In genomic region chr11:70419307-70420007, GRCh38 we compare ENCODE assay signal across 15 cellular contexts. TPM values are rescaled to one million over a fixed set of nuclear protein-coding genes. Genes with fewer than 3 reads are reported as not detected.
DNase-seq lines count a peak whose midpoint lies in the region; ATAC-seq, FAIRE-seq and TF ChIP-seq lines count a peak whose summit lies in the region.
"Had no signal": no experiment of that assay in that cellular context is flagged by ENCODE, and none has a peak within 500 bp of the region (broad histone marks: within the 10 kb centered on the region; RNA-seq: fewer than 3 reads in every experiment).

No MANE protein-coding gene starts in this region.

- SMC1A ChIA-PET in GM12878 (lab: Charles Lee; ENCODE audit: uncharacterized antibody, unreplicated experiment) = no interaction called here

- TF ChIP-seq RAD21 in GM12878 (IDR thresholded peaks at IDR 0.05; ENCODE audit: insufficient read depth, low read depth, low read length) = no peak

- no peak for FAIRE-seq in GM12878 (lab: Jason Lieb, UNC)
- no peak for FAIRE-seq in endothelial cell of umbilical vein (lab: Jason Lieb, UNC)

- peaks cover 1% of the 10 kb centered on the region for H3K79me2 ChIP-seq in ACC112 (ENCODE audit: control insufficient read depth, insufficient read depth, low read length, unreplicated experiment)
- no peaks in the 10 kb centered on the region for H3K79me2 ChIP-seq in GM12878 (ENCODE audit: control insufficient read depth, insufficient read depth, low read length)
- H3K79me2 ChIP-seq in endothelial cell of umbilical vein (ENCODE audit: control insufficient read depth, insufficient read depth, low read length) = peaks cover 11% of the 10 kb centered on the region

- no peak overlapping the region for H3K4me3 ChIP-seq in ACC112 (ENCODE audit: low read depth, low read length)
- no peak overlapping the region for H3K4me3 ChIP-seq in GM12878
- no peak overlapping the region for H3K4me3 ChIP-seq in endothelial cell of umbilical vein (replicated peaks in 1 of 3; ENCODE audit: insufficient read depth in 1 of 3, low read depth in 1 of 3, low read length in 3 of 3)

- no peaks in the 10 kb centered on the region for H3K27me3 Mint-ChIP-seq in Calu3 (ENCODE audit: unreplicated experiment)
- H3K27me3 Mint-ChIP-seq: CD4-positive, alpha-beta T cell had no signal

- no peaks in the 10 kb centered on the region for H4K20me1 ChIP-seq in GM12878 (ENCODE audit: control insufficient read depth, insufficient read depth)
- peaks cover 3% of the 10 kb centered on the region for H4K20me1 ChIP-seq in endothelial cell of umbilical vein (replicated peaks; ENCODE audit: control insufficient read depth, extremely low read depth, insufficient read depth, low read length)

- H3K9ac ChIP-seq in GM12878 (ENCODE audit: control insufficient read depth, insufficient read depth, low read length) (no peak overlapping the region), endothelial cell of umbilical vein (replicated peaks; ENCODE audit: extremely low read depth, insufficient read depth, low read length) (no peak overlapping the region)

- dilution Hi-C loops in endothelial cell of umbilical vein (cut with MboI; ENCODE audit: extremely low pct_ligation_motif_present, low sequenced_read_pairs) = no loop called here

- H3K36me3 Mint-ChIP-seq in Calu3 (ENCODE audit: insufficient read depth, unreplicated experiment) = peaks cover 86% of the 10 kb centered on the region
- H3K36me3 Mint-ChIP-seq: IgD-negative memory B cell had no signal

- TF ChIP-seq POLR2A in GM12878 (IDR thresholded peaks at IDR 0.05; ENCODE audit: low read depth, low read length) (no peak), endothelial cell of umbilical vein (IDR thresholded peaks at IDR 0.05; ENCODE audit: low read depth, low read length) (no peak)

- H3K4me2 ChIP-seq in GM12878 (ENCODE audit: control insufficient read depth, insufficient read depth) = no peak overlapping the region
- no peak overlapping the region for H3K4me2 ChIP-seq in endothelial cell of umbilical vein (ENCODE audit: insufficient read depth, low read length)

- TF ChIP-seq CTCF in Calu3 (IDR thresholded peaks at IDR 0.05; ENCODE audit: unreplicated experiment) (no peak), GM12878 (IDR thresholded peaks at IDR 0.05 in 2 of 3, conservative IDR thresholded peaks at IDR 0.05 in 1 of 3; ENCODE audit: control insufficient read depth in 2 of 3, extremely low read depth in 1 of 3, insufficient read depth in 1 of 3, low read depth in 3 of 3, low read length in 3 of 3) (no peak), endothelial cell of umbilical vein (IDR thresholded peaks at IDR 0.05; ENCODE audit: extremely low read depth in 1 of 2, insufficient read depth in 1 of 2, low read depth in 1 of 2, low read length in 2 of 2) (no peak)

- RAD21 ChIA-PET in GM12878 (lab: Charles Lee; ENCODE audit: unreplicated experiment) = no interaction called here

- POLR2A ChIA-PET in GM12878 (lab: Charles Lee) = no interaction called here
- POLR2A ChIA-PET in endothelial cell of umbilical vein (lab: Charles Lee) = interaction anchor here (0.7 kb wide), 1 partner anchor 1033 kb away, joined by 5 read pairs; no protein-coding TSS in a partner anchor

- ATAC-seq in GM12878 = no peak
- ATAC-seq in HG02798 (IDR thresholded peaks at IDR 0.05; ENCODE audit: poor library complexity, unreplicated experiment) = no peak
- ATAC-seq in GM18870 (IDR thresholded peaks at IDR 0.05; ENCODE audit: unreplicated experiment) = no peak
- ATAC-seq: HCT116 had no signal

- CTCF ChIA-PET in Calu3 (lab: Charles Lee) (interaction anchor here (1.2 kb wide), 1 partner anchor 9 kb away, joined by 3 read pairs; no protein-coding TSS in a partner anchor), GM12878 (lab: Yijun Ruan, JAX) (no interaction called here), endothelial cell of umbilical vein (lab: Charles Lee) (no interaction called here)

- H3K4me1 Mint-ChIP-seq in Calu3 (ENCODE audit: low read depth, unreplicated experiment) = no peaks in the 10 kb centered on the region
- H3K4me1 Mint-ChIP-seq: B cell had no signal

- no peak overlapping the region for H2AFZ ChIP-seq in ACC112 (ENCODE audit: low read length, unreplicated experiment)
- H2AFZ ChIP-seq in GM12878 (ENCODE audit: control insufficient read depth, low read depth, low read length) = no peak overlapping the region
- H2AFZ ChIP-seq in endothelial cell of umbilical vein (ENCODE audit: low read depth, low read length) = no peak overlapping the region

- H3K9me1 ChIP-seq in endothelial cell of umbilical vein (replicated peaks; ENCODE audit: control insufficient read depth, extremely low read depth, insufficient read depth, low read length) = no peaks in the 10 kb centered on the region

- H3K36me3 ChIP-seq in ACC112 (ENCODE audit: insufficient read depth, low read length) (peaks cover 41% of the 10 kb centered on the region; the same call in 1 of the 2 replicates), GM12878 (ENCODE audit: control insufficient read depth in 2 of 2, insufficient read depth in 2 of 2, low read length in 1 of 2) (no peaks in the 10 kb centered on the region; a peak in 1 of 4 replicates), endothelial cell of umbilical vein (ENCODE audit: control insufficient read depth in 2 of 2, extremely low read depth in 1 of 2, insufficient read depth in 2 of 2, low read length in 2 of 2) (peaks cover 49 to 67% of the 10 kb centered on the region in 2 experiments)

- no peaks in the 10 kb centered on the region for H3K9me3 Mint-ChIP-seq in Calu3 (ENCODE audit: low read depth, unreplicated experiment)
- H3K9me3 Mint-ChIP-seq: CD4-positive, alpha-beta T cell; IgD-negative memory B cell had no signal

- no peak overlapping the region for H3K27ac Mint-ChIP-seq in Calu3 (ENCODE audit: unreplicated experiment)
- H3K27ac Mint-ChIP-seq: B cell; CD4-positive, alpha-beta T cell; IgD-negative memory B cell had no signal

- TSS peak; percentile 31 for BruUV-seq in Calu3 (replicated peaks; lab: Mats Ljungman, UMichigan)
- BruUV-seq in GM12878 (replicated peaks; lab: Mats Ljungman, UMichigan) = TSS peak; percentile 57
- BruUV-seq in endothelial cell of umbilical vein (replicated peaks; lab: Mats Ljungman, UMichigan) = TSS peak; percentile 62

- TF ChIP-seq EP300 in GM12878 (IDR thresholded peaks at IDR 0.05; ENCODE audit: borderline replicate concordance in 1 of 2, control insufficient read depth in 1 of 2, low read depth in 2 of 2, low read length in 2 of 2) = no peak

- peaks cover 16% of the 10 kb centered on the region for H3K4me1 ChIP-seq in ACC112 (ENCODE audit: control insufficient read depth, insufficient read depth, low read length, unreplicated experiment)
- peaks cover 9% of the 10 kb centered on the region for H3K4me1 ChIP-seq in GM12878 (ENCODE audit: control insufficient read depth, insufficient read depth, low read length)
- H3K4me1 ChIP-seq in endothelial cell of umbilical vein (ENCODE audit: control insufficient read depth, extremely low read depth, insufficient read depth, low read length) = peaks cover 10% of the 10 kb centered on the region

- intact Hi-C loops in Calu3 (cut with micrococcal nuclease; ENCODE audit: unreplicated experiment) = no loop called here
- intact Hi-C loops in GM12878 (cut with micrococcal nuclease; ENCODE audit: unreplicated experiment) = no loop called here
- intact Hi-C loops in endothelial cell of umbilical vein (cut with micrococcal nuclease) = no loop called here

- WGBS in GM12878 (ENCODE audit: insufficient coverage, insufficient replicate concordance, low lambda C conversion rate, missing lambda C conversion rate) = 68% methylated on average over 17 of the region's 17 CpGs

- H3K27me3 ChIP-seq in ACC112 (ENCODE audit: insufficient read depth, low read length) (no peaks in the 10 kb centered on the region), GM12878 (replicated peaks in 1 of 2; ENCODE audit: control insufficient read depth in 2 of 2, insufficient read depth in 2 of 2, low read length in 1 of 2) (no peaks in the 10 kb centered on the region), endothelial cell of umbilical vein (ENCODE audit: control insufficient read depth in 2 of 2, insufficient read depth in 2 of 2, low read length in 2 of 2) (no peaks in the 10 kb centered on the region)

- no peak for DNase-seq in Calu3
- DNase-seq in GM12878 (ENCODE audit: low read depth, low spot score) = no peak
- DNase-seq in endothelial cell of umbilical vein (ENCODE audit: low read depth, low spot score) = no peak
- DNase-seq in T-helper 9 cell = no peak
- DNase-seq in NCI-H446 treated with DMSO at 0.1 percent for 48 hours (lab: John Stamatoyannopoulos, UW) = no peak
- DNase-seq: C1 segment of cervical spinal cord; CD4-positive, alpha-beta T cell; COR-L47; DMS53 had no signal

- no peak overlapping the region for H3K4me3 Mint-ChIP-seq in Calu3 (ENCODE audit: low read depth, unreplicated experiment)
- H3K4me3 Mint-ChIP-seq: B cell; CD4-positive, alpha-beta T cell had no signal

- H3K27ac ChIP-seq in ACC112 (ENCODE audit: low read depth, low read length) (peak overlapping the region; percentile 69), GM12878 (ENCODE audit: control insufficient read depth, insufficient read depth) (no peak overlapping the region), endothelial cell of umbilical vein (ENCODE audit: insufficient read depth, low read depth, low read length) (peak overlapping the region; percentile 70)

- H3K9me3 ChIP-seq in GM12878 (replicated peaks; ENCODE audit: control insufficient read depth, insufficient read depth, low read length) = no peaks in the 10 kb centered on the region; the same call in 2 of the 3 replicates
- no peaks in the 10 kb centered on the region for H3K9me3 ChIP-seq in endothelial cell of umbilical vein (replicated peaks; ENCODE audit: control insufficient read depth, insufficient read depth, low read length)

- in situ Hi-C loops in GM12878 (cut with MboI) = no loop called here

RNA-seq across cellular contexts. Expression of gene CTTN, which starts 21.1 kb away (rescaled TPM):
- total RNA-seq in Calu3 (2022) (448 and 498 TPM in 2 replicates), GM12878 (2014; rRNA removed) (10.8 and 11.0 TPM in 2 replicates), GM12878 (2014; rRNA removed; fragmentation: Illumina TruSeq; extraction: Trizol) (9.3 and 10.0 TPM in 2 replicates), GM12878 (2021) (12.5 and 14.3 TPM in 2 replicates), endothelial cell of umbilical vein (307 and 330 TPM in 2 replicates)
- 360 and 399 TPM in 2 replicates for total RNA-seq in GM12878 (2013; cell fraction: nucleolus; rRNA removed)
- 11.8 TPM for polyA plus RNA-seq in GM12878 (2011; ENCODE audit: low read depth)
- polyA plus RNA-seq in GM12878 (2011; rRNA removed) (37.8 and 37.9 TPM in 2 replicates), GM12878 (2014; fragmentation: Illumina TruSeq; extraction: Trizol) (8.7 and 12.5 TPM in 2 replicates), GM12878 (2014; fragmentation: Nextera tagmentation; extraction: Ambion mirVana) (1 to 10 TPM; 1.1 to 1.4 TPM), GM12878 (2014; rRNA removed) (11.8 and 12.6 TPM in 2 replicates), GM12878 (2016; fragmentation: Nextera tagmentation; extraction: Ambion mirVana) (10 to 100 TPM; 16.8 to 18.1 TPM), endothelial cell of umbilical vein (148 and 161 TPM in 2 replicates)
- 28.5 and 29.7 TPM in 2 replicates for polyA plus RNA-seq in GM12878 (2011; cell fraction: cytosol; rRNA removed)
- 203 and 245 TPM in 2 replicates for polyA plus RNA-seq in GM12878 (2011; cell fraction: nucleus; rRNA removed)
- polyA plus RNA-seq in GM12878 (2012) = 20.7 and 24.8 TPM in 2 replicates
- polyA minus RNA-seq in GM12878 (2011; rRNA and poly(A)+ RNA removed) = 49.3 and 55.4 TPM in 2 replicates
- 17.2 and 19.4 TPM in 2 replicates for polyA minus RNA-seq in GM12878 (2011; cell fraction: cytosol; rRNA and poly(A)+ RNA removed)
- polyA minus RNA-seq in GM12878 (2011; cell fraction: nucleus; rRNA and poly(A)+ RNA removed) = 57.9 and 82.0 TPM in 2 replicates
- polyA plus RNA-seq in endothelial cell of umbilical vein (2011; cell fraction: cytosol; rRNA removed) = 116 and 122 TPM in 2 replicates
- 806 and 835 TPM in 2 replicates for polyA plus RNA-seq in endothelial cell of umbilical vein (2011; cell fraction: nucleus; rRNA removed)
- 217 and 272 TPM in 2 replicates for polyA plus RNA-seq in endothelial cell of umbilical vein (2012)
- polyA minus RNA-seq in endothelial cell of umbilical vein = 252 and 259 TPM in 2 replicates
- 70.9 TPM for polyA minus RNA-seq in endothelial cell of umbilical vein (2011; cell fraction: cytosol; rRNA and poly(A)+ RNA removed)
- polyA minus RNA-seq in endothelial cell of umbilical vein (2011; cell fraction: nucleus; rRNA and poly(A)+ RNA removed) = 212 and 217 TPM in 2 replicates
- total RNA-seq: B cell had no signal
